In the genomic region with DNA sequence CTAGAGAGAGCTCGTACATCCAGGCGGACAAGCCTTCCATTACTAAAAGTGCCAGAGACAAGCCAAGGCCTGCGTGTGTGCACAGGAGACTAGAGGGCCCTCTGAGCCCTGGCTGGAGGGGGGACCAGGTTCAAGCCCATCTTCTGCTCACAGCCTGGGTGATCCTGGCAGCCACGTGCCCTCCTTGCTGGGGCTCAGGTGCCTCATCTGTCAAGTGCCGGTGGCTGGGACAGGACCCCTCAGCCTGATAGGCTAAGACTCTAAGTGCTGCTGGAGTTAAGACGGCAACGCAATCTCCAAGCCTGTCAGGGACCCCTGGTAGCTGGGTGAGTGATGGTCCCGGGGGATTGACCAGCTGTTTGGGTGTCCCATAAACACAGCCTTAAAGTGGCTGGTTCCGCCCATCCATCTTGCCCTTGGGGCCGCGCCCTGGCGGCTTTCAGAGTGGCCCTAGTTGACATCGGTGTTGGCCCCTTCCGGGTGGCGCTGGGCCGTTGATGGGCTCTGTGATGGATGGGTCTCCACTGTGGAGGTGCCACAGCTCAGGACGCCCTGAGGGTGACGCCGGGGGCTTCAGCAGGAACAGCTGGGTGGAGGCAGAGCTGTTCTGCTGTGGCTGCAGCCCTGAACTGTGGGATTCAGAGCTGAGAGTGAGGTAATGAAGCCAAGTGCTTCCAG, we compare ENCODE assay signal across 16 cellular contexts.
"Had no signal": no experiment of that assay in that cellular context is flagged by ENCODE, and none has a peak within 500 bp of the region (broad histone marks: within the 10 kb centered on the region; RNA-seq: fewer than 3 reads in every experiment).

No MANE protein-coding gene starts in this region.

- DNase-seq: activated CD4-positive, alpha-beta memory T cell treated with anti-CD3 and anti-CD28 coated beads for 36 hours; activated T-cell treated with anti-CD3 and anti-CD28 coated beads, Interleukin-2, amount 50 U/mL, for 4 hours; effector memory CD4-positive, alpha-beta T cell; esophagus squamous epithelium; mesenchymal stem cell; naive thymus-derived CD4-positive, alpha-beta T cell; stimulated activated CD8-positive, alpha-beta memory T cell treated with anti-CD3 and anti-CD28 coated beads, Interleukin-4, amount 100 ng/mL, for 48 hours; stimulated activated naive CD4-positive, alpha-beta T cell treated with Interleukin-2 at 50 U/mL for 16 hours; substantia nigra; T-helper 17 cell; tibial artery had no signal

- H3K4me1 ChIP-seq: ascending aorta, esophagus squamous epithelium, tibial artery, vagina had no signal

- H3K27me3 ChIP-seq: ascending aorta, vagina had no signal

- ATAC-seq: activated T-cell treated with anti-CD3 and anti-CD28 coated beads, Interleukin-2, amount 50 U/mL, for 4 hours; naive thymus-derived CD4-positive, alpha-beta T cell; T-helper 17 cell had no signal

- H3K27ac ChIP-seq: ascending aorta, esophagus squamous epithelium, hepatocyte, neutrophil, tibial artery, vagina, VCaP had no signal

- H3K4me3 ChIP-seq: ascending aorta, esophagus squamous epithelium, hepatocyte, tibial artery, vagina had no signal

- H3K36me3 ChIP-seq: ascending aorta, esophagus squamous epithelium, neutrophil, tibial artery, vagina had no signal

- H3K9me3 ChIP-seq: ascending aorta, esophagus squamous epithelium, neutrophil, vagina had no signal
